Comparison of ENCODE assay signal across 12 cellular contexts in genomic region chr2:227509824-227510619, GRCh38. TPM values are rescaled to one million over a fixed set of nuclear protein-coding genes. Genes with fewer than 3 reads are reported as not detected.
DNase-seq lines count a peak whose midpoint lies in the region; ATAC-seq and TF ChIP-seq lines count a peak whose summit lies in the region.
"Had no signal": no experiment of that assay in that cellular context is flagged by ENCODE, and none has a peak within 500 bp of the region (broad histone marks: within the 10 kb centered on the region; RNA-seq: fewer than 3 reads in every experiment).

No MANE protein-coding gene starts in this region.

- WGBS in HUES64, result 72% methylated on average over 4 of the region's 4 CpGs
- WGBS in mesendoderm (ENCODE audit: extremely low coverage, insufficient coverage, low lambda C conversion rate), result no CpG with 5 or more reads among the region's 4 CpGs

- peak overlapping the region in 3 of 4 donors; percentile 14 to 66 (median 32) for H3K4me3 Mint-ChIP-seq in CD4-positive, CD25-positive, alpha-beta regulatory T cell
- H3K4me3 Mint-ChIP-seq: stimulated activated naive CD8-positive, alpha-beta T cell treated with anti-CD3 and anti-CD28 coated beads, Interleukin-15, Interleukin-2, amounts not matched to agents 100 ng/mL and 50 ng/mL, for 24 hours had no signal

- peaks cover 35% of the 10 kb centered on the region for H3K4me1 ChIP-seq in CD4-positive, CD25-positive, alpha-beta regulatory T cell (ENCODE audit: control insufficient read depth, insufficient read depth, low read length, poor library complexity, severe bottlenecking)
- H3K4me1 ChIP-seq in HUES64 (ENCODE audit: insufficient read depth, low read length) (peaks cover 65% of the 10 kb centered on the region), mesendoderm (ENCODE audit: control insufficient read depth, low read depth, low read length) (peaks cover 9% of the 10 kb centered on the region)

- H3K18ac ChIP-seq in mesendoderm (ENCODE audit: low read length), result no peak overlapping the region

- H3K27me3 Mint-ChIP-seq in CD4-positive, CD25-positive, alpha-beta regulatory T cell, result no peaks in the 10 kb centered on the region
- H3K27me3 Mint-ChIP-seq: stimulated activated naive CD8-positive, alpha-beta T cell treated with anti-CD3 and anti-CD28 coated beads, Interleukin-15, Interleukin-2, amounts not matched to agents 100 ng/mL and 50 ng/mL, for 24 hours had no signal

- ATAC-seq in CD4-positive, CD25-positive, alpha-beta regulatory T cell (ENCODE audit: low read depth in 2 of 2), result no peak
- ATAC-seq in GM19455 (IDR thresholded peaks at IDR 0.05; ENCODE audit: unreplicated experiment), result no peak
- ATAC-seq: right cardiac atrium had no signal

- in situ Hi-C loops in astrocyte of the spinal cord (cut with HindIII; ENCODE audit: low sequenced_read_pairs), result no loop called here

- no peak overlapping the region for H3K23ac ChIP-seq in mesendoderm (ENCODE audit: low read length)

- H3K4ac ChIP-seq in mesendoderm (ENCODE audit: low read depth, low read length), result no peak overlapping the region

- no peak overlapping the region for H3K4me2 ChIP-seq in mesendoderm (ENCODE audit: low read length)

- H3K79me1 ChIP-seq in mesendoderm (ENCODE audit: low read length), result peaks cover 12% of the 10 kb centered on the region

- H3K27ac ChIP-seq in CD4-positive, CD25-positive, alpha-beta regulatory T cell (ENCODE audit: insufficient read depth, low read length, poor library complexity, severe bottlenecking), result no peak overlapping the region
- H3K27ac ChIP-seq in HUES64 (ENCODE audit: low read depth, low read length) (peak overlapping the region; percentile 7; the same call in 1 of the 2 replicates), mesendoderm (ENCODE audit: low read depth, low read length) (no peak overlapping the region)
- H3K27ac ChIP-seq: ascending aorta had no signal

- no peak overlapping the region for H3K9ac ChIP-seq in HUES64 (ENCODE audit: low read depth, low read length)
- H3K9ac ChIP-seq in mesendoderm (ENCODE audit: low read length), result no peak overlapping the region

- H2BK15ac ChIP-seq in mesendoderm (replicated peaks; ENCODE audit: low read depth), result no peak overlapping the region

- no peaks in the 10 kb centered on the region for H3K36me3 ChIP-seq in CD4-positive, CD25-positive, alpha-beta regulatory T cell (ENCODE audit: control insufficient read depth, insufficient read depth, low read length)
- H3K36me3 ChIP-seq in HUES64 (ENCODE audit: insufficient read depth, low read length), result no peaks in the 10 kb centered on the region
- no peaks in the 10 kb centered on the region for H3K36me3 ChIP-seq in mesendoderm (ENCODE audit: control insufficient read depth, insufficient read depth, low read length)
- H3K36me3 ChIP-seq: ascending aorta had no signal

- peaks cover 56% of the 10 kb centered on the region for H3K79me2 ChIP-seq in mesendoderm (ENCODE audit: control insufficient read depth, insufficient read depth, low read length)

- H4K5ac ChIP-seq in mesendoderm (ENCODE audit: low read length), result no peak overlapping the region

- no peak overlapping the region for H4K8ac ChIP-seq in mesendoderm (ENCODE audit: low read depth, low read length)

- peak overlapping the region; percentile 22 for H3K4me3 ChIP-seq in CD4-positive, CD25-positive, alpha-beta regulatory T cell (ENCODE audit: low read depth, low read length)
- H3K4me3 ChIP-seq in HUES64 (ENCODE audit: low read length), result no peak overlapping the region
- H3K4me3 ChIP-seq in astrocyte of the spinal cord (ENCODE audit: low read depth, low read length), result no peak overlapping the region
- no peak overlapping the region for H3K4me3 ChIP-seq in mesendoderm (ENCODE audit: low read length)
- H3K4me3 ChIP-seq: ascending aorta had no signal

- no peak for TF ChIP-seq CTCF in astrocyte of the spinal cord (IDR thresholded peaks at IDR 0.05; ENCODE audit: low read depth, low read length)

- peak overlapping the region; percentile 69 for H3K56ac ChIP-seq in mesendoderm (ENCODE audit: low read length)

- H3K9me3 Mint-ChIP-seq in CD4-positive, CD25-positive, alpha-beta regulatory T cell, result peaks cover 0 to 1% (median 0%) of the 10 kb centered on the region in 7 donors
- H3K9me3 Mint-ChIP-seq: stimulated activated naive CD8-positive, alpha-beta T cell treated with anti-CD3 and anti-CD28 coated beads, Interleukin-15, Interleukin-2, amounts not matched to agents 100 ng/mL and 50 ng/mL, for 24 hours had no signal

- peaks cover 2% of the 10 kb centered on the region for H3K36me3 Mint-ChIP-seq in CD4-positive, CD25-positive, alpha-beta regulatory T cell

- peak overlapping the region in 2 of 3 donors; percentile 53 to 73 for H3K27ac Mint-ChIP-seq in CD4-positive, CD25-positive, alpha-beta regulatory T cell
- H3K27ac Mint-ChIP-seq: stimulated activated naive CD8-positive, alpha-beta T cell treated with anti-CD3 and anti-CD28 coated beads, Interleukin-15, Interleukin-2, amounts not matched to agents 100 ng/mL and 50 ng/mL, for 24 hours had no signal

- H2BK5ac ChIP-seq in mesendoderm (ENCODE audit: low read length), result no peak overlapping the region

- no peak overlapping the region for H2BK120ac ChIP-seq in mesendoderm (ENCODE audit: low read depth, low read length)

- H3K27me3 ChIP-seq in CD4-positive, CD25-positive, alpha-beta regulatory T cell (ENCODE audit: control insufficient read depth, insufficient read depth, low read length), result no peaks in the 10 kb centered on the region
- H3K27me3 ChIP-seq in HUES64 (ENCODE audit: insufficient read depth, low read length) (no peaks in the 10 kb centered on the region), mesendoderm (ENCODE audit: insufficient read depth, low read length, poor library complexity) (no peaks in the 10 kb centered on the region)
- H3K27me3 ChIP-seq: ascending aorta had no signal

- H3K4me1 Mint-ChIP-seq in CD4-positive, CD25-positive, alpha-beta regulatory T cell, result peaks cover 70 to 90% (median 77%) of the 10 kb centered on the region in 4 donors

- DNase-seq in CD4-positive, CD25-positive, alpha-beta regulatory T cell, result no peak
- peak; percentile 33 for DNase-seq in astrocyte of the spinal cord (ENCODE audit: low read depth, low spot score)
- peak; percentile 52 for DNase-seq in mesendoderm
- no peak for DNase-seq in NCI-H2227 treated with DMSO at 0.1 percent for 48 hours (lab: John Stamatoyannopoulos, UW)
- no peak for DNase-seq in SHP77 (lab: John Stamatoyannopoulos, UW)
- no peak for DNase-seq in cerebellar nuclear complex (lab: John Stamatoyannopoulos, UW)
- DNase-seq: NCI-H2171, right cardiac atrium had no signal

- H2AK5ac ChIP-seq in mesendoderm (ENCODE audit: low read length), result no peak overlapping the region

- H3K9me3 ChIP-seq in CD4-positive, CD25-positive, alpha-beta regulatory T cell (ENCODE audit: control insufficient read depth in 2 of 2, low read length in 2 of 2), result no peaks in the 10 kb centered on the region
- no peaks in the 10 kb centered on the region for H3K9me3 ChIP-seq in HUES64 (ENCODE audit: insufficient read depth, low read depth, low read length)
- H3K9me3 ChIP-seq: ascending aorta had no signal

RNA-seq across cellular contexts. Expression of gene AGFG1, which starts 38.1 kb away (rescaled TPM):
- 64.0 TPM for total RNA-seq in CD4-positive, CD25-positive, alpha-beta regulatory T cell
- 10 to 100 TPM; 14.9 to 28.7 (median 20.2) TPM for polyA plus RNA-seq in CD4-positive, CD25-positive, alpha-beta regulatory T cell
- polyA plus RNA-seq in HUES64 (2013, experiment 1 of 2), result 67.0 TPM
- 67.0 TPM for polyA plus RNA-seq in HUES64 (2013, experiment 2 of 2)
- 68.7 TPM for polyA plus RNA-seq in mesendoderm (2013, experiment 1 of 2)
- polyA plus RNA-seq in mesendoderm (2013, experiment 2 of 2), result 69.9 TPM

Comparison
In these comparisons a context has a peak if more than half of its experiments do, and no peak if none do; other contexts are left out.
1. DNase-seq: peak in astrocyte of the spinal cord (single experiment) and mesendoderm (single experiment); none in CD4-positive, CD25-positive, alpha-beta regulatory T cell (0 of 3), NCI-H2227 treated with DMSO at 0.1 percent for 48 hours (single experiment), SHP77 (0 of 2) and cerebellar nuclear complex (0 of 2).